ENCODE assay signal across 1 cellular context in the genomic region with DNA sequence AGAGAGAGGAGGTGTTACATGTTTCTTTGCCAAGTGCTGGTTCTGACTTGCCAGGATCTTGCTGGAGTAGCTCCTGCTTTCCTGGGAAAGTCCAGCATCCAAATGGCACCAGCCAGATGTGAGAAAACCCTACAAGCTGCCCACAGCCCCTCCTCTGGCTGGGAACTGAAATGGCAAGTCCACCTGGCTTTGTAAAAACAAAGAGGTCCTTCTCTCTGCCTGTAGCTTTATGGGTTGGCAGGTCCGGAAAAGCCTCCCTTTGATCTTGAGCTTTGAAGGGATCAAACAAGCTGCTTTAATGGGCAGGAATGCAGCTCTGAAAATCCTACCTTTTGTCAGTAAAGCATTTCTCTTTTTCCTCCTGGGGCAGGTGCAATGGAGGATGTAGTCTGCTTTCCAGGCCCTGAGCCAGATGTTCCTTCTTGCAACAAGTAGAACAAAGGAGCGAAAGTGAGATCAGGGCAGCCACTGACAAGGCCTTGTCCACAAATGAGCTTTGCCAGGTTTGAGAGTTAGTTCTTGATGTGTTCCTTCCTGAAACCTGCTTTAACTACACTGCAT.
TF ChIP-seq lines count a peak whose summit lies in the region.

No MANE protein-coding gene starts in this region.

TF ChIP-seq in HepG2, 621 proteins besides CTCF, POLR2A, EP300 and RAD21 (continued from another document and continues in another):
- TF ChIP-seq MLXIP (CRISPR knock-in tag; IDR thresholded peaks at IDR 0.05; ENCODE audit: borderline replicate concordance): no peak
- TF ChIP-seq GLMP (CRISPR knock-in tag; IDR thresholded peaks at IDR 0.05; ENCODE audit: borderline replicate concordance): no peak
- no peak for TF ChIP-seq ZFP82 (CRISPR knock-in tag; IDR thresholded peaks at IDR 0.05; ENCODE audit: borderline replicate concordance)
- no peak for TF ChIP-seq CEBPZ (IDR thresholded peaks at IDR 0.05; ENCODE audit: low read length)
- no peak for TF ChIP-seq MZF1 (CRISPR knock-in tag; IDR thresholded peaks at IDR 0.05; ENCODE audit: borderline replicate concordance)
- no peak for TF ChIP-seq MED8 (CRISPR knock-in tag; IDR thresholded peaks at IDR 0.05; ENCODE audit: insufficient replicate concordance)
- TF ChIP-seq U2AF1 (optimal IDR thresholded peaks at IDR 0.05; ENCODE audit: low read depth, low read length): no peak
- TF ChIP-seq SRSF4 (IDR thresholded peaks at IDR 0.05; ENCODE audit: low read depth, low read length, poor library complexity, severe bottlenecking): no peak
- TF ChIP-seq, protein P1, sequence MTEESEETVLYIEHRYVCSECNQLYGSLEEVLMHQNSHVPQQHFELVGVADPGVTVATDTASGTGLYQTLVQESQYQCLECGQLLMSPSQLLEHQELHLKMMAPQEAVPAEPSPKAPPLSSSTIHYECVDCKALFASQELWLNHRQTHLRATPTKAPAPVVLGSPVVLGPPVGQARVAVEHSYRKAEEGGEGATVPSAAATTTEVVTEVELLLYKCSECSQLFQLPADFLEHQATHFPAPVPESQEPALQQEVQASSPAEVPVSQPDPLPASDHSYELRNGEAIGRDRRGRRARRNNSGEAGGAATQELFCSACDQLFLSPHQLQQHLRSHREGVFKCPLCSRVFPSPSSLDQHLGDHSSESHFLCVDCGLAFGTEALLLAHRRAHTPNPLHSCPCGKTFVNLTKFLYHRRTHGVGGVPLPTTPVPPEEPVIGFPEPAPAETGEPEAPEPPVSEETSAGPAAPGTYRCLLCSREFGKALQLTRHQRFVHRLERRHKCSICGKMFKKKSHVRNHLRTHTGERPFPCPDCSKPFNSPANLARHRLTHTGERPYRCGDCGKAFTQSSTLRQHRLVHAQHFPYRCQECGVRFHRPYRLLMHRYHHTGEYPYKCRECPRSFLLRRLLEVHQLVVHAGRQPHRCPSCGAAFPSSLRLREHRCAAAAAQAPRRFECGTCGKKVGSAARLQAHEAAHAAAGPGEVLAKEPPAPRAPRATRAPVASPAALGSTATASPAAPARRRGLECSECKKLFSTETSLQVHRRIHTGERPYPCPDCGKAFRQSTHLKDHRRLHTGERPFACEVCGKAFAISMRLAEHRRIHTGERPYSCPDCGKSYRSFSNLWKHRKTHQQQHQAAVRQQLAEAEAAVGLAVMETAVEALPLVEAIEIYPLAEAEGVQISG (CRISPR knock-in tag; IDR thresholded peaks at IDR 0.05): peak; percentile 43; the same call in 1 of the 2 replicates
- TF ChIP-seq RORA (CRISPR knock-in tag; IDR thresholded peaks at IDR 0.05): no peak
- no peak for TF ChIP-seq ZNF34 (CRISPR knock-in tag; IDR thresholded peaks at IDR 0.05; ENCODE audit: borderline replicate concordance)
- no peak for TF ChIP-seq ZNF407 (CRISPR knock-in tag; IDR thresholded peaks at IDR 0.05; ENCODE audit: not compliant biosample characterization)
- no peak for TF ChIP-seq ZNF556 (CRISPR knock-in tag; IDR thresholded peaks at IDR 0.05; ENCODE audit: borderline replicate concordance)
- no peak for TF ChIP-seq RFXAP (CRISPR knock-in tag; IDR thresholded peaks at IDR 0.05; ENCODE audit: borderline replicate concordance)
- TF ChIP-seq, protein P2, sequence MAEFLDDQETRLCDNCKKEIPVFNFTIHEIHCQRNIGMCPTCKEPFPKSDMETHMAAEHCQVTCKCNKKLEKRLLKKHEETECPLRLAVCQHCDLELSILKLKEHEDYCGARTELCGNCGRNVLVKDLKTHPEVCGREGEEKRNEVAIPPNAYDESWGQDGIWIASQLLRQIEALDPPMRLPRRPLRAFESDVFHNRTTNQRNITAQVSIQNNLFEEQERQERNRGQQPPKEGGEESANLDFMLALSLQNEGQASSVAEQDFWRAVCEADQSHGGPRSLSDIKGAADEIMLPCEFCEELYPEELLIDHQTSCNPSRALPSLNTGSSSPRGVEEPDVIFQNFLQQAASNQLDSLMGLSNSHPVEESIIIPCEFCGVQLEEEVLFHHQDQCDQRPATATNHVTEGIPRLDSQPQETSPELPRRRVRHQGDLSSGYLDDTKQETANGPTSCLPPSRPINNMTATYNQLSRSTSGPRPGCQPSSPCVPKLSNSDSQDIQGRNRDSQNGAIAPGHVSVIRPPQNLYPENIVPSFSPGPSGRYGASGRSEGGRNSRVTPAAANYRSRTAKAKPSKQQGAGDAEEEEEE (CRISPR knock-in tag; IDR thresholded peaks at IDR 0.05; ENCODE audit: borderline replicate concordance): no peak
- no peak for TF ChIP-seq FOXO4 (CRISPR knock-in tag; conservative IDR thresholded peaks at IDR 0.05)
- TF ChIP-seq ZNF562 (CRISPR knock-in tag; IDR thresholded peaks at IDR 0.05; ENCODE audit: borderline replicate concordance): no peak
- TF ChIP-seq PCBP2 (optimal IDR thresholded peaks at IDR 0.05; ENCODE audit: low read depth, low read length, poor library complexity, severe bottlenecking): no peak
- TF ChIP-seq NR2F1 (CRISPR knock-in tag; IDR thresholded peaks at IDR 0.05): no peak
- TF ChIP-seq CCDC6 (CRISPR knock-in tag; IDR thresholded peaks at IDR 0.05): no peak
- TF ChIP-seq SMARCC2 (IDR thresholded peaks at IDR 0.05): no peak
- no peak; the same call in 1 of the 2 replicates for TF ChIP-seq MED1 (CRISPR knock-in tag; IDR thresholded peaks at IDR 0.05)
- TF ChIP-seq TOE1 (CRISPR knock-in tag; IDR thresholded peaks at IDR 0.05): no peak
- TF ChIP-seq RNF219 (CRISPR knock-in tag; IDR thresholded peaks at IDR 0.05): no peak
- TF ChIP-seq ZSCAN25 (CRISPR knock-in tag; IDR thresholded peaks at IDR 0.05): no peak
- no peak for TF ChIP-seq RBM22 (optimal IDR thresholded peaks at IDR 0.05; ENCODE audit: low read length)
